ENCODE assay signal across 2 cellular contexts in the genomic region with DNA sequence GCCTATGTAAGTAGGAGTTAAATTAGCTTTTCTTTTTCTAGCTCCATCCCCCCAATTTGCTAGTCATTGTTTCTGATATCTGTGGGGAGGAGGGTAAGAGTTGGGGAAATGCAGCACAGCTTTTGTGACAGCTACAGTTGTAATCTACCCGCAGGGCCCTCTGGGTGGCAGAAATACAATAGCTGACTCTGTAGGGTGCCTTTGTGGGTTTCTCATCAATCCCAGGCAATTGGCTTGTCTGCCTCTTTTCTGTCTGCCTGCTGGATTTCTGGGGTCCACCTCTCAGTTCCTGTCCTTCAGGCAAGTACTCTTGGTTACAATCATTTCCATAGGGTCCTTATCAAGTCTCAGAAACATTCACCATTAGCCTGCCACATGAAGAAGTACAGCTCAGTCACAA.
A peak's percentile ranks its signal among the peaks of the same experiment; 100 is the strongest.
TF ChIP-seq lines count a peak whose summit lies in the region.

No MANE protein-coding gene starts in this region.

TF ChIP-seq in H1, 55 proteins besides CTCF, POLR2A, EP300 and RAD21:
- TF ChIP-seq, protein P1, sequence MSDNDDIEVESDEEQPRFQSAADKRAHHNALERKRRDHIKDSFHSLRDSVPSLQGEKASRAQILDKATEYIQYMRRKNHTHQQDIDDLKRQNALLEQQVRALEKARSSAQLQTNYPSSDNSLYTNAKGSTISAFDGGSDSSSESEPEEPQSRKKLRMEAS (IDR thresholded peaks at IDR 0.05): no peak
- TF ChIP-seq EZH2 (IDR thresholded peaks at IDR 0.05; ENCODE audit: low read depth, low read length, severe bottlenecking): no peak
- TF ChIP-seq NANOG (IDR thresholded peaks at IDR 0.05; ENCODE audit: insufficient read depth, low read depth, low read length, poor library complexity, severe bottlenecking): peak; percentile 38
- TF ChIP-seq SP4 (IDR thresholded peaks at IDR 0.05; ENCODE audit: low read length): no peak
- TF ChIP-seq BRCA1 (IDR thresholded peaks at IDR 0.05; ENCODE audit: low read depth, low read length): no peak
- TF ChIP-seq HDAC2 (IDR thresholded peaks at IDR 0.05; ENCODE audit: borderline replicate concordance in 1 of 2, low read depth in 2 of 2, low read length in 2 of 2): no peak
- TF ChIP-seq SRF (IDR thresholded peaks at IDR 0.05; ENCODE audit: low read depth, low read length): no peak
- no peak for TF ChIP-seq KDM1A (IDR thresholded peaks at IDR 0.05; ENCODE audit: borderline replicate concordance, low read length)

TF ChIP-seq in SK-N-SH treated with all-trans-retinoic acid at 6 μM for 48 hours, 23 proteins besides CTCF, POLR2A, EP300 and RAD21:
- TF ChIP-seq TCF4 (CRISPR knock-in tag; IDR thresholded peaks at IDR 0.05; ENCODE audit: borderline replicate concordance) (no peak), OSR1 (CRISPR knock-in tag; IDR thresholded peaks at IDR 0.05) (no peak), ZNF70 (CRISPR knock-in tag; IDR thresholded peaks at IDR 0.05) (no peak), ZNF565 (CRISPR knock-in tag; conservative IDR thresholded peaks at IDR 0.05; ENCODE audit: low read depth) (no peak), CSRNP3 (CRISPR knock-in tag; IDR thresholded peaks at IDR 0.05) (no peak), ESRRG (CRISPR knock-in tag; IDR thresholded peaks at IDR 0.05) (no peak), PPARA (CRISPR knock-in tag; IDR thresholded peaks at IDR 0.05; ENCODE audit: borderline replicate concordance) (no peak), ZNF8 (CRISPR knock-in tag; IDR thresholded peaks at IDR 0.05) (no peak), ISL1 (CRISPR knock-in tag; IDR thresholded peaks at IDR 0.05) (no peak), ZFP3 (CRISPR knock-in tag; IDR thresholded peaks at IDR 0.05) (no peak)
- TF ChIP-seq, protein P2, sequence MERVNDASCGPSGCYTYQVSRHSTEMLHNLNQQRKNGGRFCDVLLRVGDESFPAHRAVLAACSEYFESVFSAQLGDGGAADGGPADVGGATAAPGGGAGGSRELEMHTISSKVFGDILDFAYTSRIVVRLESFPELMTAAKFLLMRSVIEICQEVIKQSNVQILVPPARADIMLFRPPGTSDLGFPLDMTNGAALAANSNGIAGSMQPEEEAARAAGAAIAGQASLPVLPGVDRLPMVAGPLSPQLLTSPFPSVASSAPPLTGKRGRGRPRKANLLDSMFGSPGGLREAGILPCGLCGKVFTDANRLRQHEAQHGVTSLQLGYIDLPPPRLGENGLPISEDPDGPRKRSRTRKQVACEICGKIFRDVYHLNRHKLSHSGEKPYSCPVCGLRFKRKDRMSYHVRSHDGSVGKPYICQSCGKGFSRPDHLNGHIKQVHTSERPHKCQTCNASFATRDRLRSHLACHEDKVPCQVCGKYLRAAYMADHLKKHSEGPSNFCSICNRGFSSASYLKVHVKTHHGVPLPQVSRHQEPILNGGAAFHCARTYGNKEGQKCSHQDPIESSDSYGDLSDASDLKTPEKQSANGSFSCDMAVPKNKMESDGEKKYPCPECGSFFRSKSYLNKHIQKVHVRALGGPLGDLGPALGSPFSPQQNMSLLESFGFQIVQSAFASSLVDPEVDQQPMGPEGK (CRISPR knock-in tag; IDR thresholded peaks at IDR 0.05; ENCODE audit: borderline replicate concordance): no peak
